In genomic region chr10:5092848-5093790, GRCh38 we compare ENCODE assay signal across 20 cellular contexts. TPM values are rescaled to one million over a fixed set of nuclear protein-coding genes. Genes with fewer than 3 reads are reported as not detected.
DNase-seq lines count a peak whose midpoint lies in the region; ATAC-seq, FAIRE-seq and TF ChIP-seq lines count a peak whose summit lies in the region.
"Had no signal": no experiment of that assay in that cellular context is flagged by ENCODE, and none has a peak within 500 bp of the region (broad histone marks: within the 10 kb centered on the region; RNA-seq: fewer than 3 reads in every experiment).

No MANE protein-coding gene starts in this region.

- H3K79me2 ChIP-seq in PC-3 (ENCODE audit: low read length): no peaks in the 10 kb centered on the region

- H3K36me3 Mint-ChIP-seq in stimulated activated naive B cell treated with anti-CD40 and anti-IgM and Interleukin-4, amounts not matched to agents 10 μg/mL and 1 μg/mL and 100 μg/mL, for 72 hours: peaks cover 2 to 6% of the 10 kb centered on the region in 2 donors
- H3K36me3 Mint-ChIP-seq in CD4-positive, alpha-beta T cell (ENCODE audit: low read depth): no peaks in the 10 kb centered on the region
- H3K36me3 Mint-ChIP-seq: CD4-positive, CD25-positive, alpha-beta regulatory T cell had no signal

- no peaks in the 10 kb centered on the region for H3F3A ChIP-seq in PC-3 (ENCODE audit: low read length, unreplicated experiment)

- H3K9me2 ChIP-seq in PC-3 (replicated peaks; ENCODE audit: low read length): no peaks in the 10 kb centered on the region

- no peaks in the 10 kb centered on the region for H3K27me3 ChIP-seq in PC-3 (ENCODE audit: low read length)
- H3K27me3 ChIP-seq in bronchial epithelial cell (ENCODE audit: control insufficient read depth, insufficient read depth, low read length): no peaks in the 10 kb centered on the region
- no peaks in the 10 kb centered on the region for H3K27me3 ChIP-seq in small intestine (ENCODE audit: control insufficient read depth in 2 of 2, insufficient read depth in 2 of 2, low read length in 2 of 2)
- H3K27me3 ChIP-seq in upper lobe of right lung: no peaks in the 10 kb centered on the region
- peaks cover 9% of the 10 kb centered on the region for H3K27me3 ChIP-seq in CD4-positive, alpha-beta T cell (ENCODE audit: control insufficient read depth, insufficient read depth, low read length)
- H3K27me3 ChIP-seq: SJCRH30 had no signal

- H3K9me3 ChIP-seq in PC-3 (ENCODE audit: low read length) (no peaks in the 10 kb centered on the region), small intestine (ENCODE audit: control insufficient read depth, low read depth) (no peaks in the 10 kb centered on the region), upper lobe of right lung (no peaks in the 10 kb centered on the region)
- peaks cover 5% of the 10 kb centered on the region for H3K9me3 ChIP-seq in CD4-positive, alpha-beta T cell (ENCODE audit: control insufficient read depth, low read length)

- H2AFZ ChIP-seq in PC-3 (ENCODE audit: low read length): no peak overlapping the region

- no peaks in the 10 kb centered on the region; the same call in 1 of the 2 replicates for H3K36me3 ChIP-seq in PC-3 (ENCODE audit: low read depth, low read length)
- peaks cover 7% of the 10 kb centered on the region for H3K36me3 ChIP-seq in bronchial epithelial cell (ENCODE audit: control insufficient read depth, insufficient read depth, low read length)
- peaks cover 4 to 6% of the 10 kb centered on the region in 2 donors for H3K36me3 ChIP-seq in small intestine (ENCODE audit: control insufficient read depth in 2 of 2, insufficient read depth in 2 of 2, low read length in 2 of 2)
- H3K36me3 ChIP-seq in upper lobe of right lung: peaks cover 1% of the 10 kb centered on the region
- H3K36me3 ChIP-seq: SJCRH30 had no signal

- H3K27ac ChIP-seq in PC-3 (ENCODE audit: low read length): no peak overlapping the region
- H3K27ac ChIP-seq in small intestine (ENCODE audit: low read depth in 1 of 2, low read length in 1 of 2): peak overlapping the region in 1 of 2 donors; percentile 20
- no peak overlapping the region for H3K27ac ChIP-seq in upper lobe of right lung
- H3K27ac ChIP-seq in CD4-positive, alpha-beta T cell (ENCODE audit: low read depth, low read length): no peak overlapping the region
- H3K27ac ChIP-seq: KMS-11 had no signal

- no TSS peak for BruUV-seq in PC-3 (replicated peaks; lab: Mats Ljungman, UMichigan)

- peaks cover 6 to 10% of the 10 kb centered on the region in 2 donors for H3K27me3 Mint-ChIP-seq in stimulated activated naive B cell treated with anti-CD40 and anti-IgM and Interleukin-4, amounts not matched to agents 10 μg/mL and 1 μg/mL and 100 μg/mL, for 72 hours
- H3K27me3 Mint-ChIP-seq in CD4-positive, alpha-beta T cell: peaks cover 10% of the 10 kb centered on the region
- H3K27me3 Mint-ChIP-seq: CD4-positive, CD25-positive, alpha-beta regulatory T cell had no signal

- H3K27ac Mint-ChIP-seq in stimulated activated naive B cell treated with anti-CD40 and anti-IgM and Interleukin-4, amounts not matched to agents 10 μg/mL and 1 μg/mL and 100 μg/mL, for 72 hours: no peak overlapping the region
- H3K27ac Mint-ChIP-seq in CD4-positive, alpha-beta T cell: no peak overlapping the region
- H3K27ac Mint-ChIP-seq: B cell; CD4-positive, CD25-positive, alpha-beta regulatory T cell had no signal

- H3K4me2 ChIP-seq in PC-3 (ENCODE audit: low read length): peak overlapping the region; percentile 72
- H3K4me2 ChIP-seq: KMS-11 had no signal

- POLR2A ChIA-PET in PC-3 (lab: Charles Lee; ENCODE audit: unreplicated experiment): interaction anchor here (0.6 kb wide), 1 partner anchor 84 kb away, joined by 3 read pairs; no protein-coding TSS in a partner anchor
- POLR2A ChIA-PET in CD4-positive, alpha-beta T cell (lab: Charles Lee): no interaction called here

- no peak overlapping the region for H3K4me3 Mint-ChIP-seq in stimulated activated naive B cell treated with anti-CD40 and anti-IgM and Interleukin-4, amounts not matched to agents 10 μg/mL and 1 μg/mL and 100 μg/mL, for 72 hours
- H3K4me3 Mint-ChIP-seq in CD4-positive, alpha-beta T cell: no peak overlapping the region
- H3K4me3 Mint-ChIP-seq: B cell had no signal

- H3K9me3 Mint-ChIP-seq in stimulated activated naive B cell treated with anti-CD40 and anti-IgM and Interleukin-4, amounts not matched to agents 10 μg/mL and 1 μg/mL and 100 μg/mL, for 72 hours: peaks cover 7 to 10% of the 10 kb centered on the region in 2 donors
- peaks cover 3% of the 10 kb centered on the region for H3K9me3 Mint-ChIP-seq in CD4-positive, alpha-beta T cell

- 23 to 66% (median 36%) methylated on average over 6 of the region's 6 CpGs for WGBS in small intestine, 3 donors

- H3K4me1 ChIP-seq in PC-3 (ENCODE audit: insufficient read depth, low read length) (no peaks in the 10 kb centered on the region), small intestine (ENCODE audit: control insufficient read depth in 2 of 2, insufficient read depth in 1 of 2, low read depth in 1 of 2, low read length in 1 of 2) (peaks cover 0 to 3% of the 10 kb centered on the region in 2 donors), upper lobe of right lung (no peaks in the 10 kb centered on the region)

- DNase-seq in PC-3 (no peak), bronchial epithelial cell (ENCODE audit: low read depth) (peak; percentile 94), left lobe of liver (ENCODE audit: low spot score) (no peak), small intestine (peak; percentile 74), upper lobe of right lung (no peak), sciatic nerve (ENCODE audit: low spot score) (no peak)
- DNase-seq in stimulated activated naive B cell treated with anti-CD40 and anti-IgM and Interleukin-4, amounts not matched to agents 10 μg/mL and 1 μg/mL and 100 μg/mL, for 72 hours: no peak
- no peak for DNase-seq in CD4-positive, alpha-beta T cell
- DNase-seq: Caco-2, NCI-H1417 treated with DMSO at 0.1 percent for 48 hours, NCI-H1930, NCI-H345 had no signal

- intact Hi-C loops in PC-3 (cut with micrococcal nuclease) (loop anchor here (5.0 kb wide), 1 partner anchor 289 kb away; no protein-coding TSS in a partner anchor), upper lobe of right lung (cut with DNase I) (loop anchor here (10.0 kb wide), 1 partner anchor 248 kb away; no protein-coding TSS in a partner anchor), sciatic nerve (cut with DNase I) (no loop called here)
- intact Hi-C loops in CD4-positive, alpha-beta T cell (cut with DNase I, micrococcal nuclease): loop anchor here (5.0 to 10.0 kb wide), 2 partner anchors 199 to 238 kb away; no protein-coding TSS in a partner anchor

- peaks cover 2 to 9% of the 10 kb centered on the region in 2 donors for H3K4me1 Mint-ChIP-seq in stimulated activated naive B cell treated with anti-CD40 and anti-IgM and Interleukin-4, amounts not matched to agents 10 μg/mL and 1 μg/mL and 100 μg/mL, for 72 hours
- H3K4me1 Mint-ChIP-seq in CD4-positive, alpha-beta T cell (ENCODE audit: low read depth): peaks cover 8% of the 10 kb centered on the region
- H3K4me1 Mint-ChIP-seq: B cell had no signal

- TF ChIP-seq CTCF in PC-3 (conservative IDR thresholded peaks at IDR 0.05; ENCODE audit: low read depth, low read length) (no peak), bronchial epithelial cell (IDR thresholded peaks at IDR 0.05; ENCODE audit: insufficient read depth, low read length, severe bottlenecking) (no peak), upper lobe of right lung (IDR thresholded peaks at IDR 0.05) (no peak)
- no peak for TF ChIP-seq CTCF in CD4-positive, alpha-beta T cell (IDR thresholded peaks at IDR 0.05)

- CTCF ChIA-PET in PC-3 (lab: Charles Lee): no interaction called here
- CTCF ChIA-PET in CD4-positive, alpha-beta T cell (lab: Charles Lee): no interaction called here

- no peak overlapping the region for H3K9ac ChIP-seq in PC-3 (ENCODE audit: low read length)
- H3K9ac ChIP-seq: KMS-11 had no signal

- ATAC-seq in PC-3 (no peak), left lobe of liver (peak; percentile 20), upper lobe of right lung (no peak), sciatic nerve (no peak)
- ATAC-seq in stimulated activated naive B cell treated with anti-CD40 and anti-IgM and Interleukin-4, amounts not matched to agents 10 μg/mL and 1 μg/mL and 100 μg/mL, for 72 hours (replicated peaks): no peak
- no peak for ATAC-seq in CD4-positive, alpha-beta T cell (ENCODE audit: poor library complexity)
- ATAC-seq: Panc1 had no signal

- FAIRE-seq in bronchial epithelial cell (lab: Jason Lieb, UNC) (no peak), small intestine (lab: Jason Lieb, UNC) (peak; percentile 95)
- FAIRE-seq: GM12892, GM18507, H1 had no signal

- H4K20me1 ChIP-seq in PC-3 (ENCODE audit: low read length): no peaks in the 10 kb centered on the region

- peak overlapping the region; percentile 47; the same call in 1 of the 2 replicates for H3K4me3 ChIP-seq in PC-3 (ENCODE audit: low read length)
- no peak overlapping the region for H3K4me3 ChIP-seq in bronchial epithelial cell (ENCODE audit: low read depth, low read length)
- H3K4me3 ChIP-seq in small intestine (ENCODE audit: low read depth in 1 of 2, low read length in 2 of 2): no peak overlapping the region
- no peak overlapping the region for H3K4me3 ChIP-seq in upper lobe of right lung

RNA-seq across cellular contexts. Expression of gene AKR1C3, which starts 1.1 kb away (rescaled TPM):
- total RNA-seq in PC-3 (2014; rRNA removed) (15.8 and 24.0 TPM in 2 replicates), bronchial epithelial cell (45.5 and 69.5 TPM in 2 replicates), left lobe of liver (327 TPM), upper lobe of right lung (63.6 TPM), sciatic nerve (48.1 TPM)
- 100 to 1,000 TPM; 435 to 869 (median 463) TPM for polyA plus RNA-seq in small intestine
- total RNA-seq in CD4-positive, alpha-beta T cell: 1 to 10 TPM; 1.9 to 2.0 TPM

Comparison
In these comparisons a context has a peak if more than half of its experiments do, and no peak if none do; other contexts are left out.
1. DNase-seq: peak in bronchial epithelial cell (single experiment) and small intestine (single experiment); none in PC-3 (single experiment), left lobe of liver (single experiment), upper lobe of right lung (single experiment), sciatic nerve (single experiment), stimulated activated naive B cell treated with anti-CD40 and anti-IgM and Interleukin-4, amounts not matched to agents 10 μg/mL and 1 μg/mL and 100 μg/mL, for 72 hours (single experiment) and CD4-positive, alpha-beta T cell (0 of 10).